ENCODE assay signal across 16 cellular contexts in genomic region chr11:2934611-2935239, GRCh38. TPM values are rescaled to one million over a fixed set of nuclear protein-coding genes. Genes with fewer than 3 reads are reported as not detected.
"Had no signal": no experiment of that assay in that cellular context is flagged by ENCODE, and none has a peak within 500 bp of the region (broad histone marks: within the 10 kb centered on the region; RNA-seq: fewer than 3 reads in every experiment).

No MANE protein-coding gene starts in this region.

- H3K27ac Mint-ChIP-seq: activated CD8-positive, alpha-beta T cell treated with anti-CD3 and anti-CD28 coated beads for 36 hours; activated naive CD8-positive, alpha-beta T cell treated with anti-CD3 and anti-CD28 coated beads, Interleukin-2, amount 50 U/mL, for 24 hours; stimulated activated naive CD8-positive, alpha-beta T cell treated with anti-CD3 and anti-CD28 coated beads, Interleukin-15, Interleukin-2, amounts not matched to agents 100 ng/mL and 50 ng/mL, for 24 hours; type B pancreatic cell had no signal

- H3K27me3 ChIP-seq: ascending aorta, breast epithelium had no signal

- ATAC-seq: activated CD8-positive, alpha-beta T cell treated with anti-CD3 and anti-CD28 coated beads for 36 hours; activated naive CD8-positive, alpha-beta T cell treated with anti-CD3 and anti-CD28 coated beads, Interleukin-2, amount 50 U/mL, for 24 hours had no signal

- H3K4me3 Mint-ChIP-seq: activated CD8-positive, alpha-beta T cell treated with anti-CD3 and anti-CD28 coated beads for 36 hours; activated naive CD8-positive, alpha-beta T cell treated with anti-CD3 and anti-CD28 coated beads, Interleukin-2, amount 50 U/mL, for 24 hours; activated T-helper 1 cell treated with anti-CD3 and anti-CD28 coated beads, Interleukin-12 subunit alpha, Interleukin-12 subunit beta, Interleukin-2, Interleukin-4 antibody, amounts not matched to agents 30 ng/mL and 10 ng/mL and 1 ng/mL, durations not matched to agents 14 hours and 24 hours and 36 hours; stimulated activated naive CD8-positive, alpha-beta T cell treated with anti-CD3 and anti-CD28 coated beads, Interleukin-15, Interleukin-2, amounts not matched to agents 100 ng/mL and 50 ng/mL, for 24 hours; T-helper 1 cell treated with Interleukin-12 subunit alpha and Interleukin-12 subunit beta and Interleukin-4 antibody, amounts not matched to agents 30 μg/mL and 1 μg/mL, for 36 hours; type B pancreatic cell had no signal

- H3K27ac ChIP-seq: WERI-Rb-1 had no signal

- H3K36me3 ChIP-seq: ascending aorta, breast epithelium, WERI-Rb-1 had no signal

- DNase-seq: activated CD4-positive, alpha-beta T cell treated with anti-CD3 and anti-CD28 coated beads for 4 hours; activated CD8-positive, alpha-beta memory T cell treated with anti-CD3 and anti-CD28 coated beads, Interleukin-2, amount 50 U/mL, for 48 hours; activated CD8-positive, alpha-beta T cell treated with anti-CD3 and anti-CD28 coated beads for 36 hours; activated naive CD4-positive, alpha-beta T cell treated with Interleukin-2 at 50 U/mL for 16 hours; activated naive CD8-positive, alpha-beta T cell treated with anti-CD3 and anti-CD28 coated beads, Interleukin-2, amount 50 U/mL, for 24 hours; immature natural killer cell; WERI-Rb-1 had no signal

- H3K27me3 Mint-ChIP-seq: stimulated activated naive CD8-positive, alpha-beta T cell treated with anti-CD3 and anti-CD28 coated beads, Interleukin-15, Interleukin-2, amounts not matched to agents 100 ng/mL and 50 ng/mL, for 24 hours had no signal

- H3K4me3 ChIP-seq: ascending aorta, breast epithelium, skin epidermis had no signal

RNA-seq across cellular contexts. Expression of gene PHLDA2, which starts 5.5 kb away (rescaled TPM):
- total RNA-seq: ascending aorta, frontal cortex, temporal lobe had no signal
